ENCODE assay signal across 8 cellular contexts in genomic region chr20:32456869-32457421, GRCh38.
A peak's percentile ranks its signal among the peaks of the same experiment; 100 is the strongest.
DNase-seq lines count a peak whose midpoint lies in the region; ATAC-seq and TF ChIP-seq lines count a peak whose summit lies in the region.

No MANE protein-coding gene starts in this region.

- DNase-seq in DMS 273 (lab: John Stamatoyannopoulos, UW; ENCODE audit: unreplicated experiment) (peak; percentile 82), HPDE6-E6E7 (ENCODE audit: extremely low spot score) (peak; percentile 79), right cardiac atrium (peak in 2 of 3 donors; percentile 82 to 84), sigmoid colon (no peak), pons (ENCODE audit: low spot score) (no peak), KG1 (lab: John Stamatoyannopoulos, UW) (no peak)
- peak; percentile 61 to 66 for DNase-seq in activated T-cell treated with anti-CD3 and anti-CD28 coated beads, Interleukin-2, amount 50 U/mL, for 48 hours

- 9% methylated on average over 33 of the region's 33 CpGs for WGBS in right cardiac atrium
- WGBS in sigmoid colon, 2 donors = 46 to 74% methylated on average over 33 of the region's 33 CpGs

- no peak for TF ChIP-seq POLR2A in sigmoid colon (IDR thresholded peaks at IDR 0.05)

- H3K4me1 ChIP-seq in right cardiac atrium (ENCODE audit: control insufficient read depth, insufficient read depth, low read length) (peaks cover 5% of the 10 kb centered on the region), sigmoid colon (peaks cover 0 to 47% (median 39%) of the 10 kb centered on the region in 4 donors)

- peaks cover 12 to 37% (median 21%) of the 10 kb centered on the region in 4 donors for H3K36me3 ChIP-seq in sigmoid colon

- H3K4me3 ChIP-seq in right cardiac atrium (ENCODE audit: low read length) = peak overlapping the region; percentile 48
- H3K4me3 ChIP-seq in sigmoid colon = peak overlapping the region; percentile 30 to 64 (median 56)

- intact Hi-C loops in right cardiac atrium (cut with DNase I) (no loop called here), sigmoid colon (cut with DNase I) (no loop called here)

- H3K27ac ChIP-seq in right cardiac atrium (ENCODE audit: low read length) (no peak overlapping the region), sigmoid colon (peak overlapping the region in 3 of 4 donors; percentile 75 to 78 (median 78))

- ATAC-seq in right cardiac atrium (peak; percentile 60 to 61), HG03045 (IDR thresholded peaks at IDR 0.05; ENCODE audit: unreplicated experiment) (no peak)

- H3K27me3 ChIP-seq in right cardiac atrium (ENCODE audit: control insufficient read depth, insufficient read depth) (no peaks in the 10 kb centered on the region), sigmoid colon (no peaks in the 10 kb centered on the region)

- peak; percentile 52 to 91 (median 72) for TF ChIP-seq CTCF in sigmoid colon (IDR thresholded peaks at IDR 0.05)

- no peak for TF ChIP-seq EP300 in sigmoid colon (IDR thresholded peaks at IDR 0.05)

- H3K9me3 ChIP-seq in right cardiac atrium (ENCODE audit: control insufficient read depth, low read length) (no peaks in the 10 kb centered on the region), sigmoid colon (no peaks in the 10 kb centered on the region)

Comparison
In these comparisons a context has a peak if more than half of its experiments do, and no peak if none do; other contexts are left out.
1. DNase-seq: peak in DMS 273 (single experiment), HPDE6-E6E7 (single experiment), activated T-cell treated with anti-CD3 and anti-CD28 coated beads, Interleukin-2, amount 50 U/mL, for 48 hours (2 of 2) and right cardiac atrium (2 of 3); none in sigmoid colon (single experiment), pons (single experiment) and KG1 (single experiment).